In the genomic region with DNA sequence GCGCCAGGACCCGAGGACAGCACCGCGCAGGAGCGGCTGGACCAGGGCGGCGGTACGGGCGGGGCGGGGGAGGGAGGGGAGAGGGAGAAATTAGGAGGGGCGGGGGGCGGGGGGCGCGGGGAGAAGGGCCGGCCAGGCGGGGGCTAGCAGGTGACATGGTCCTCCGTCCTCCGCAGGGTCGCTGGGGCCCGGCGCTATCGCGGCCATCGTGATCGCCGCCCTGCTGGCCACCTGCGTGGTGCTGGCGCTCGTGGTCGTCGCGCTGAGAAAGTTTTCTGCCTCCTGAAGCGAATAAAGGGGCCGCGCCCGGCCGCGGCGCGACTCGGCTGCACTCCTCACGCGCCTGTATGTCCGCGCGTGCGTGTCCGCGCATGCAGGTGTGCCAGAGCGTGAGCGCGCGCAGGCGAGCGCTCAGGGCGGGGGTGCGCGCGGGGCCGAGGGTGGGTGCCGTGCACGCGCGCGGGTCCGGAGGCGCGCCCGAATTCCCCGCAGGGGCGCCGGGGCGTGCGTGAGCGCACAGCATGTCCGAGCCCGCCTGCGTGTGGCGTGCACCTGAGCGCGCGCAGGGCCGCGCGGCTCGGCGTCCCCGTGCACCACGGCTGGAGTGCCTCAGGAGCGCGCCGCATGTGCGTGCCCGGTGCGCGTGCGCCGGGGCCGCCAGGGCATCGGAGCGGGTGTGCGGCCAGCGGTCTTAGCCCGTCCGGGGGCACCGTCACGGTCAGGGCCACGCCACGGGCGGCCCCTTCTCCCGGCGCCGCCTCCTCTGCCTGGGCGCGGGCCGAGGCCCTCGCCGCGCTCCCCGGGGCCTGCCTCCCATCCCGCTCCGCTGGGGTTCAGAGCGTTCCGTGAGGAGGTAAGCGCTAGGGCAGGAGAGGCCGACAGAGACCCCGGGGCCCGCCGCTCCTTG, we compare ENCODE assay signal across 9 cellular contexts. TPM values are rescaled to one million over a fixed set of nuclear protein-coding genes. Genes with fewer than 3 reads are reported as not detected.
DNase-seq lines count a peak whose midpoint lies in the region; TF ChIP-seq lines count a peak whose summit lies in the region.
"Had no signal": no experiment of that assay in that cellular context is flagged by ENCODE, and none has a peak within 500 bp of the region (broad histone marks: within the 10 kb centered on the region; RNA-seq: fewer than 3 reads in every experiment).

No MANE protein-coding gene starts in this region.

- H3K27me3 Mint-ChIP-seq in activated naive CD8-positive, alpha-beta T cell: peaks cover 7% of the 10 kb centered on the region

- peaks cover 0 to 6% of the 10 kb centered on the region in 2 donors for H3K27me3 ChIP-seq in right atrium auricular region
- peaks cover 7% of the 10 kb centered on the region for H3K27me3 ChIP-seq in rectal smooth muscle tissue (ENCODE audit: control insufficient read depth, insufficient read depth, low read length)
- H3K27me3 ChIP-seq: adrenal gland had no signal

- peak; percentile 17 to 78 for DNase-seq in NCI-H524 (lab: John Stamatoyannopoulos, UW)
- no peak for DNase-seq in NCI-H524 treated with DMSO at 0.1 percent for 48 hours (lab: John Stamatoyannopoulos, UW)
- DNase-seq in NCI-H1092 (lab: John Stamatoyannopoulos, UW): peak; percentile 46
- no peak for DNase-seq in right atrium auricular region (ENCODE audit: low spot score)
- DNase-seq in mucosa of gallbladder (ENCODE audit: low spot score): no peak
- DNase-seq in dedifferentiated amniotic fluid mesenchymal stem cell (ENCODE audit: extremely low spot score): no peak

- H3K36me3 Mint-ChIP-seq in activated naive CD8-positive, alpha-beta T cell: no peaks in the 10 kb centered on the region

- H3K4me3 ChIP-seq in right atrium auricular region (peak overlapping the region; percentile 14 to 51), rectal smooth muscle tissue (ENCODE audit: low read length) (peak overlapping the region; percentile 56)

- no peak overlapping the region for H3K9ac ChIP-seq in rectal smooth muscle tissue (ENCODE audit: low read length)

- H3K27ac Mint-ChIP-seq in activated naive CD8-positive, alpha-beta T cell: no peak overlapping the region

- H3K36me3 ChIP-seq in right atrium auricular region (no peaks in the 10 kb centered on the region), rectal smooth muscle tissue (ENCODE audit: control insufficient read depth, insufficient read depth, low read length) (no peaks in the 10 kb centered on the region)
- H3K36me3 ChIP-seq: adrenal gland had no signal

- peak overlapping the region; percentile 38 for H3K4me3 Mint-ChIP-seq in activated naive CD8-positive, alpha-beta T cell

- H3K9me3 ChIP-seq in right atrium auricular region: no peaks in the 10 kb centered on the region
- H3K9me3 ChIP-seq: adrenal gland had no signal

- H3K9me3 Mint-ChIP-seq in activated naive CD8-positive, alpha-beta T cell (ENCODE audit: low read depth): no peaks in the 10 kb centered on the region

- peaks cover 0 to 15% of the 10 kb centered on the region in 2 donors for H3K4me1 ChIP-seq in right atrium auricular region
- H3K4me1 ChIP-seq in rectal smooth muscle tissue (ENCODE audit: control insufficient read depth, insufficient read depth, low read length): no peaks in the 10 kb centered on the region

- H3K27ac ChIP-seq in right atrium auricular region (no peak overlapping the region), rectal smooth muscle tissue (ENCODE audit: low read depth, low read length) (no peak overlapping the region)

- H3K4me1 Mint-ChIP-seq in activated naive CD8-positive, alpha-beta T cell (ENCODE audit: low read depth): peaks cover 5% of the 10 kb centered on the region

- TF ChIP-seq CTCF in right atrium auricular region (IDR thresholded peaks at IDR 0.05): no peak

RNA-seq across cellular contexts. Expression of gene SNORC, which starts 6.3 kb away (rescaled TPM):
- total RNA-seq in right atrium auricular region (under 1 TPM; 0.12 to 0.30 TPM), mucosa of gallbladder (7.7 TPM)

Comparison
In these comparisons a context has a peak if more than half of its experiments do, and no peak if none do; other contexts are left out.
1. DNase-seq: peak in NCI-H524 (2 of 2) and NCI-H1092 (single experiment); none in NCI-H524 treated with DMSO at 0.1 percent for 48 hours (single experiment), right atrium auricular region (single experiment), mucosa of gallbladder (single experiment) and dedifferentiated amniotic fluid mesenchymal stem cell (single experiment).